ENCODE assay signal across 8 cellular contexts in genomic region chrX:40155617-40156471, GRCh38. TPM values are rescaled to one million over a fixed set of nuclear protein-coding genes. Genes with fewer than 3 reads are reported as not detected.
DNase-seq lines count a peak whose midpoint lies in the region; ATAC-seq, FAIRE-seq and TF ChIP-seq lines count a peak whose summit lies in the region.

No MANE protein-coding gene starts in this region.

- H3K4me1 ChIP-seq in GM12878 (ENCODE audit: control insufficient read depth, insufficient read depth, low read length) = peaks cover 6% of the 10 kb centered on the region
- no peaks in the 10 kb centered on the region for H3K4me1 ChIP-seq in mesendoderm (ENCODE audit: control insufficient read depth, low read depth, low read length)
- H3K4me1 ChIP-seq in uterus = no peaks in the 10 kb centered on the region

- FAIRE-seq in GM12878 (lab: Jason Lieb, UNC) = no peak

- TF ChIP-seq CTCF in GM12878 (IDR thresholded peaks at IDR 0.05 in 2 of 3, conservative IDR thresholded peaks at IDR 0.05 in 1 of 3; ENCODE audit: control insufficient read depth in 2 of 3, extremely low read depth in 1 of 3, insufficient read depth in 1 of 3, low read depth in 3 of 3, low read length in 3 of 3) = no peak
- TF ChIP-seq CTCF in uterus (IDR thresholded peaks at IDR 0.05) = no peak
- no peak for TF ChIP-seq CTCF in omental fat pad (IDR thresholded peaks at IDR 0.05)

- H3K4me3 ChIP-seq in GM12878 = 0 out of 2 replicates have a peak overlapping the region, but pooled peaks have one; percentile 32
- no peak overlapping the region for H3K4me3 ChIP-seq in mesendoderm (ENCODE audit: low read length)
- peak overlapping the region; percentile 3 to 45 for H3K4me3 ChIP-seq in uterus

- no peak overlapping the region for H3K27ac ChIP-seq in GM12878 (ENCODE audit: control insufficient read depth, insufficient read depth)
- H3K27ac ChIP-seq in mesendoderm (ENCODE audit: low read depth, low read length) = no peak overlapping the region
- H3K27ac ChIP-seq in uterus = peak overlapping the region; percentile 42 to 80

- H3K9ac ChIP-seq in GM12878 (ENCODE audit: control insufficient read depth, insufficient read depth, low read length) (no peak overlapping the region), mesendoderm (ENCODE audit: low read length) (no peak overlapping the region)

- no peak overlapping the region for H2BK120ac ChIP-seq in mesendoderm (ENCODE audit: low read depth, low read length)

- H2BK15ac ChIP-seq in mesendoderm (replicated peaks; ENCODE audit: low read depth) = no peak overlapping the region

- H3K4me2 ChIP-seq in GM12878 (ENCODE audit: control insufficient read depth, insufficient read depth) (peak overlapping the region; percentile 64), mesendoderm (ENCODE audit: low read length) (peak overlapping the region; percentile 1)

- H4K8ac ChIP-seq in mesendoderm (ENCODE audit: low read depth, low read length) = no peak overlapping the region

- TF ChIP-seq RAD21 in GM12878 (IDR thresholded peaks at IDR 0.05; ENCODE audit: insufficient read depth, low read depth, low read length) = no peak

- POLR2A ChIA-PET in GM12878 (lab: Charles Lee) = no interaction called here

- in situ Hi-C loops in GM12878 (cut with MboI) = no loop called here

- no peak overlapping the region for H2AFZ ChIP-seq in GM12878 (ENCODE audit: control insufficient read depth, low read depth, low read length)

- 53% methylated on average over 51 of the region's 73 CpGs for WGBS in GM12878 (ENCODE audit: insufficient coverage, insufficient replicate concordance, low lambda C conversion rate, missing lambda C conversion rate)
- no CpG with 5 or more reads among the region's 73 CpGs for WGBS in mesendoderm (ENCODE audit: extremely low coverage, insufficient coverage, low lambda C conversion rate)

- RAD21 ChIA-PET in GM12878 (lab: Charles Lee; ENCODE audit: unreplicated experiment) = no interaction called here

- intact Hi-C loops in Right ventricle myocardium superior (cut with DNase I) (loop anchor here (10.0 kb wide), 3 partner anchors 141 to 421 kb away; no protein-coding TSS in a partner anchor), cardiac septum (cut with DNase I) (loop anchor here (5.0 to 10.0 kb wide), 3 partner anchors 111 to 419 kb away; no protein-coding TSS in a partner anchor), GM12878 (cut with micrococcal nuclease; ENCODE audit: unreplicated experiment) (no loop called here), uterus (cut with DNase I; ENCODE audit: low total_unique reads) (no loop called here)

- H3K23ac ChIP-seq in mesendoderm (ENCODE audit: low read length) = no peak overlapping the region

- H3K9me3 ChIP-seq in GM12878 (replicated peaks; ENCODE audit: control insufficient read depth, insufficient read depth, low read length) = no peaks in the 10 kb centered on the region; the same call in 2 of the 3 replicates
- no peaks in the 10 kb centered on the region for H3K9me3 ChIP-seq in uterus

- no TSS peak for BruUV-seq in GM12878 (replicated peaks; lab: Mats Ljungman, UMichigan)

- SMC1A ChIA-PET in GM12878 (lab: Charles Lee; ENCODE audit: uncharacterized antibody, unreplicated experiment) = no interaction called here

- H2AK5ac ChIP-seq in mesendoderm (ENCODE audit: low read length) = no peak overlapping the region

- H3K56ac ChIP-seq in mesendoderm (ENCODE audit: low read length) = peak overlapping the region; percentile 49

- H2BK5ac ChIP-seq in mesendoderm (ENCODE audit: low read length) = no peak overlapping the region

- H3K18ac ChIP-seq in mesendoderm (ENCODE audit: low read length) = no peak overlapping the region

- no peak overlapping the region for H4K5ac ChIP-seq in mesendoderm (ENCODE audit: low read length)

- DNase-seq in Right ventricle myocardium superior = peak; percentile 44
- DNase-seq in cardiac septum (ENCODE audit: low spot score) = no peak
- DNase-seq in GM12878 (ENCODE audit: low read depth, low spot score) = no peak
- peak; percentile 37 for DNase-seq in mesendoderm
- peak in 1 of 2 donors; percentile 42 for DNase-seq in uterus
- DNase-seq in Ammon's horn (ENCODE audit: low spot score) = no peak
- no peak for DNase-seq in omental fat pad (ENCODE audit: low spot score)

- CTCF ChIA-PET in GM12878 (lab: Yijun Ruan, JAX) = no interaction called here

- H4K20me1 ChIP-seq in GM12878 (ENCODE audit: control insufficient read depth, insufficient read depth) = no peaks in the 10 kb centered on the region; the same call in 1 of the 2 replicates

- H3K4ac ChIP-seq in mesendoderm (ENCODE audit: low read depth, low read length) = peak overlapping the region; percentile 25

- H3K79me1 ChIP-seq in mesendoderm (ENCODE audit: low read length) = no peaks in the 10 kb centered on the region

- no peaks in the 10 kb centered on the region for H3K27me3 ChIP-seq in GM12878 (replicated peaks in 1 of 2; ENCODE audit: control insufficient read depth in 2 of 2, insufficient read depth in 2 of 2, low read length in 1 of 2)
- peaks cover 4% of the 10 kb centered on the region for H3K27me3 ChIP-seq in mesendoderm (ENCODE audit: insufficient read depth, low read length, poor library complexity)
- peaks cover 0 to 3% of the 10 kb centered on the region in 2 donors for H3K27me3 ChIP-seq in uterus

- H3K79me2 ChIP-seq in GM12878 (ENCODE audit: control insufficient read depth, insufficient read depth, low read length) (no peaks in the 10 kb centered on the region), mesendoderm (ENCODE audit: control insufficient read depth, insufficient read depth, low read length) (no peaks in the 10 kb centered on the region)

- no peak for TF ChIP-seq POLR2A in GM12878 (IDR thresholded peaks at IDR 0.05; ENCODE audit: low read depth, low read length)
- no peak for TF ChIP-seq POLR2A in uterus (IDR thresholded peaks at IDR 0.05)

- H3K36me3 ChIP-seq in GM12878 (ENCODE audit: control insufficient read depth in 2 of 2, insufficient read depth in 2 of 2, low read length in 1 of 2) = no peaks in the 10 kb centered on the region
- H3K36me3 ChIP-seq in mesendoderm (ENCODE audit: control insufficient read depth, insufficient read depth, low read length) = no peaks in the 10 kb centered on the region
- H3K36me3 ChIP-seq in uterus = no peaks in the 10 kb centered on the region

- TF ChIP-seq EP300 in GM12878 (IDR thresholded peaks at IDR 0.05; ENCODE audit: borderline replicate concordance in 1 of 2, control insufficient read depth in 1 of 2, low read depth in 2 of 2, low read length in 2 of 2) = no peak

- ATAC-seq in Right ventricle myocardium superior (ENCODE audit: poor library complexity) (no peak), GM12878 (no peak), GM18511 (IDR thresholded peaks at IDR 0.05; ENCODE audit: unreplicated experiment) (no peak), omental fat pad (ENCODE audit: low FRiP score) (no peak)

TF ChIP-seq in GM12878, 131 proteins besides CTCF, POLR2A, EP300 and RAD21:
- TF ChIP-seq CREB1 (IDR thresholded peaks at IDR 0.05; ENCODE audit: low read depth) = no peak
- TF ChIP-seq HCFC1 (IDR thresholded peaks at IDR 0.05; ENCODE audit: low read length) = no peak
- TF ChIP-seq, protein P1, sequence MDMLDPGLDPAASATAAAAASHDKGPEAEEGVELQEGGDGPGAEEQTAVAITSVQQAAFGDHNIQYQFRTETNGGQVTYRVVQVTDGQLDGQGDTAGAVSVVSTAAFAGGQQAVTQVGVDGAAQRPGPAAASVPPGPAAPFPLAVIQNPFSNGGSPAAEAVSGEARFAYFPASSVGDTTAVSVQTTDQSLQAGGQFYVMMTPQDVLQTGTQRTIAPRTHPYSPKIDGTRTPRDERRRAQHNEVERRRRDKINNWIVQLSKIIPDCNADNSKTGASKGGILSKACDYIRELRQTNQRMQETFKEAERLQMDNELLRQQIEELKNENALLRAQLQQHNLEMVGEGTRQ (IDR thresholded peaks at IDR 0.05; ENCODE audit: borderline replicate concordance, low read depth, low read length) = no peak
- TF ChIP-seq MXI1 (IDR thresholded peaks at IDR 0.05; ENCODE audit: low read depth, low read length) = no peak
- TF ChIP-seq, protein P2, sequence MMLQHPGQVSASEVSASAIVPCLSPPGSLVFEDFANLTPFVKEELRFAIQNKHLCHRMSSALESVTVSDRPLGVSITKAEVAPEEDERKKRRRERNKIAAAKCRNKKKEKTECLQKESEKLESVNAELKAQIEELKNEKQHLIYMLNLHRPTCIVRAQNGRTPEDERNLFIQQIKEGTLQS (IDR thresholded peaks at IDR 0.05; ENCODE audit: borderline replicate concordance, extremely low read depth, low read depth, low read length) = no peak
- no peak for TF ChIP-seq ZNF217 (IDR thresholded peaks at IDR 0.05)
- TF ChIP-seq NR2C2 (IDR thresholded peaks at IDR 0.05; ENCODE audit: borderline replicate concordance, control insufficient read depth, insufficient read length, low read depth) = no peak

RNA-seq across cellular contexts. Expression of gene BCOR, which starts 58.1 kb away (rescaled TPM):
- total RNA-seq in Right ventricle myocardium superior (14.0 TPM), cardiac septum (24.2 TPM), GM12878 (2014; rRNA removed) (9.9 and 12.8 TPM in 2 replicates), GM12878 (2014; rRNA removed; fragmentation: Illumina TruSeq; extraction: Trizol) (7.0 and 7.3 TPM in 2 replicates), GM12878 (2021) (16.4 and 17.5 TPM in 2 replicates), uterus (10 to 100 TPM in 3 of 4 donors, 1 to 10 TPM in 1; 10.0 to 42.4 (median 26.4) TPM), omental fat pad (10 to 100 TPM; 12.8 to 28.8 (median 18.6) TPM)
- 8.7 and 10.9 TPM in 2 replicates for total RNA-seq in GM12878 (2013; cell fraction: nucleolus; rRNA removed)
- 9.8 TPM for polyA plus RNA-seq in GM12878 (2011; ENCODE audit: low read depth)
- polyA plus RNA-seq in GM12878 (2011; rRNA removed) (7.5 and 8.0 TPM in 2 replicates), GM12878 (2014; fragmentation: Illumina TruSeq; extraction: Trizol) (14.6 and 14.8 TPM in 2 replicates), GM12878 (2014; fragmentation: Nextera tagmentation; extraction: Ambion mirVana) (1 to 10 TPM; 5.1 to 8.0 TPM), GM12878 (2014; rRNA removed) (9.6 and 10.0 TPM in 2 replicates), GM12878 (2016; fragmentation: Nextera tagmentation; extraction: Ambion mirVana) (10 to 100 TPM; 10.1 to 10.9 TPM)
- polyA plus RNA-seq in GM12878 (2011; cell fraction: cytosol; rRNA removed) = 6.9 and 11.2 TPM in 2 replicates
- 22.9 and 32.6 TPM in 2 replicates for polyA plus RNA-seq in GM12878 (2011; cell fraction: nucleus; rRNA removed)
- 12.0 and 13.5 TPM in 2 replicates for polyA plus RNA-seq in GM12878 (2012)
- polyA minus RNA-seq in GM12878 (2011; rRNA and poly(A)+ RNA removed) = 8.6 and 10.0 TPM in 2 replicates
- 8.4 and 9.4 TPM in 2 replicates for polyA minus RNA-seq in GM12878 (2011; cell fraction: cytosol; rRNA and poly(A)+ RNA removed)
- 7.9 and 12.2 TPM in 2 replicates for polyA minus RNA-seq in GM12878 (2011; cell fraction: nucleus; rRNA and poly(A)+ RNA removed)
- polyA plus RNA-seq in mesendoderm (2013, experiment 1 of 2) = 14.6 TPM
- polyA plus RNA-seq in mesendoderm (2013, experiment 2 of 2) = 14.9 TPM

Comparison
In these comparisons a context has a peak if more than half of its experiments do, and no peak if none do; other contexts are left out.
1. DNase-seq: peak in Right ventricle myocardium superior (single experiment) and mesendoderm (single experiment); none in cardiac septum (single experiment), GM12878 (single experiment), Ammon's horn (single experiment) and omental fat pad (single experiment).
2. H3K27ac ChIP-seq: peak in uterus (2 of 2); none in GM12878 (single experiment) and mesendoderm (single experiment).
3. intact Hi-C loops: an anchor here in Right ventricle myocardium superior (10.0 kb wide) and cardiac septum (5.0 to 10.0 kb wide); none called in GM12878 and uterus.